ENCODE assay signal across 8 cellular contexts in genomic region chr7:116173051-116174028, GRCh38. TPM values are rescaled to one million over a fixed set of nuclear protein-coding genes. Genes with fewer than 3 reads are reported as not detected.
A peak's percentile ranks its signal among the peaks of the same experiment; 100 is the strongest.
DNase-seq lines count a peak whose midpoint lies in the region; ATAC-seq and TF ChIP-seq lines count a peak whose summit lies in the region.

No MANE protein-coding gene starts in this region.

- H3K4me3 ChIP-seq in BE2C (ENCODE audit: low read depth, low read length), result no peak overlapping the region
- no peak overlapping the region for H3K4me3 ChIP-seq in SK-N-MC
- H3K4me3 ChIP-seq in esophagus muscularis mucosa, result no peak overlapping the region
- H3K4me3 ChIP-seq in neutrophil (ENCODE audit: low read depth in 1 of 2, low read length in 1 of 2), result no peak overlapping the region

- H3K9me3 ChIP-seq in BE2C (no peaks in the 10 kb centered on the region), SK-N-MC (ENCODE audit: low read depth, low read length) (no peaks in the 10 kb centered on the region; the same call in 1 of the 2 replicates), esophagus muscularis mucosa (no peaks in the 10 kb centered on the region), neutrophil (no peaks in the 10 kb centered on the region)

- H3K9ac ChIP-seq in SK-N-MC (ENCODE audit: insufficient read length), result peak overlapping the region; percentile 60

- TF ChIP-seq CTCF in BE2C (IDR thresholded peaks at IDR 0.05; ENCODE audit: low read depth, low read length), result peak; percentile 45
- peak; percentile 23; the same call in 1 of the 2 replicates for TF ChIP-seq CTCF in GM12874 (IDR thresholded peaks at IDR 0.05; ENCODE audit: insufficient read depth, low read depth, low read length)
- peak; percentile 53 to 66 (median 54) for TF ChIP-seq CTCF in esophagus muscularis mucosa (IDR thresholded peaks at IDR 0.05)
- TF ChIP-seq CTCF in neutrophil (IDR thresholded peaks at IDR 0.05), result peak; percentile 20

- H3K4me1 ChIP-seq in BE2C (no peaks in the 10 kb centered on the region), esophagus muscularis mucosa (no peaks in the 10 kb centered on the region), neutrophil (ENCODE audit: control insufficient read depth in 1 of 2, insufficient read depth in 1 of 2, low read depth in 1 of 2, low read length in 1 of 2) (no peaks in the 10 kb centered on the region)

- DNase-seq in BE2C (no peak), LoVo (ENCODE audit: low spot score) (peak; percentile 78), SK-N-MC (ENCODE audit: low read depth, low spot score) (peak; percentile 82), esophagus muscularis mucosa (ENCODE audit: extremely low spot score) (no peak)
- no peak for DNase-seq in stimulated activated CD4-positive, alpha-beta T cell treated with anti-CD3 and anti-CD28 coated beads, Interleukin-4, amount 100 ng/mL, for 1 hour

- H3K27me3 ChIP-seq in BE2C (no peaks in the 10 kb centered on the region), esophagus muscularis mucosa (no peaks in the 10 kb centered on the region), neutrophil (peaks cover 7% of the 10 kb centered on the region)

- intact Hi-C loops in esophagus muscularis mucosa (cut with DNase I), result loop anchor here (5.0 kb wide), 2 partner anchors 414 to 639 kb away; no protein-coding TSS in a partner anchor

- no peak for ATAC-seq in HG02759 (IDR thresholded peaks at IDR 0.05; ENCODE audit: unreplicated experiment)

- no peak for TF ChIP-seq POLR2A in esophagus muscularis mucosa (IDR thresholded peaks at IDR 0.05; ENCODE audit: low read depth)

- 55% methylated on average over 8 of the region's 8 CpGs for WGBS in esophagus muscularis mucosa

- H3K27ac ChIP-seq in SK-N-MC, result peak overlapping the region; percentile 70; the same call in 1 of the 2 replicates
- no peak overlapping the region for H3K27ac ChIP-seq in esophagus muscularis mucosa (replicated peaks in 1 of 4)
- H3K27ac ChIP-seq in neutrophil, result no peak overlapping the region

- no peak for TF ChIP-seq EP300 in esophagus muscularis mucosa (IDR thresholded peaks at IDR 0.05)

- H3K36me3 ChIP-seq in BE2C (no peaks in the 10 kb centered on the region), SK-N-MC (ENCODE audit: insufficient read depth, low read length) (no peaks in the 10 kb centered on the region), esophagus muscularis mucosa (no peaks in the 10 kb centered on the region), neutrophil (no peaks in the 10 kb centered on the region)

RNA-seq across cellular contexts. Expression of gene TES, which starts 37.0 kb away (rescaled TPM):
- not detected for polyA plus RNA-seq in BE2C (2012; ENCODE audit: insufficient read depth, insufficient read length, low read depth)
- 100 to 1,000 TPM; 213 to 356 (median 265) TPM for total RNA-seq in esophagus muscularis mucosa

Comparison
In these comparisons a context has a peak if more than half of its experiments do, and no peak if none do; other contexts are left out.
1. DNase-seq: peak in LoVo (single experiment) and SK-N-MC (single experiment); none in BE2C (single experiment), esophagus muscularis mucosa (single experiment) and stimulated activated CD4-positive, alpha-beta T cell treated with anti-CD3 and anti-CD28 coated beads, Interleukin-4, amount 100 ng/mL, for 1 hour (single experiment).
2. Peak in every context shown above with its lines, with median percentiles within 50 percentile points of each other: CTCF ChIP-seq.